ENCODE assay signal across 10 cellular contexts in the genomic region with DNA sequence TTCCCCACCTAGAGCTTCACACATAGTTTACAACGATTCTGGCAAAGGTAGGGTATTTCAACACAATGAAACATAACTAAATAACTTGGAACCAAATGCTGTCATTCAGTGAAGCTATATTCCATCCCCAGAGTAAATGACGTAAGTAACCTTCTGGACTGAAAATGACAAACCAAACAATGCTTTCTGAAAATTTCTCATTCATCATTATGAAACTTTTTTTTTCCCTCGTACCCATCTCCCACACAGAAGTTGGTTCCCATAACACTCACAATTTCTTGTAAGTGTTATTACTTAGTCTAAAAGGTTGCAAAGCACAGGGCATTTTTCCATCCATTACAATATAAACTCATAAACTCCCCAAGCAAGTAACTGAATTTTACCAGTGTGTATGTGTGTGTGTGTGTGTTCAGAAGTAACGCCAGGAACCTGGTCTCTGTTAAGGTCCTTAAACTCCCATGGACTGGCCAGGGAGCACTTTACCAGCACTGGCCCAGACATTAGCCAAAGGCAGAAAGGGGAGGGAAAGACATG. TPM values are rescaled to one million over a fixed set of nuclear protein-coding genes. Genes with fewer than 3 reads are reported as not detected.
DNase-seq lines count a peak whose midpoint lies in the region; ATAC-seq, FAIRE-seq and TF ChIP-seq lines count a peak whose summit lies in the region.
"Had no signal": no experiment of that assay in that cellular context is flagged by ENCODE, and none has a peak within 500 bp of the region (broad histone marks: within the 10 kb centered on the region; RNA-seq: fewer than 3 reads in every experiment).

No MANE protein-coding gene starts in this region.

- no peak for TF ChIP-seq POLR2A in A549 (IDR thresholded peaks at IDR 0.05; ENCODE audit: low read length)

- peak overlapping the region; percentile 24; the same call in 1 of the 3 replicates for H3K4me2 ChIP-seq in A549

- TF ChIP-seq CTCF in A549 (IDR thresholded peaks at IDR 0.05) (no peak), choroid plexus epithelial cell (conservative IDR thresholded peaks at IDR 0.05; ENCODE audit: low read depth, low read length) (no peak)

- no peak for TF ChIP-seq EP300 in A549 (IDR thresholded peaks at IDR 0.05)

- WGBS in A549 (ENCODE audit: missing lambda C conversion rate) = 71% methylated on average over 4 of the region's 4 CpGs

- DNase-seq in A549 (ENCODE audit: low read depth in 1 of 2, low spot score in 1 of 2) = no peak
- DNase-seq in choroid plexus epithelial cell (ENCODE audit: low read depth) = peak; percentile 58
- DNase-seq in NCI-H1436 treated with DMSO at 0.1 percent for 48 hours (lab: John Stamatoyannopoulos, UW) = no peak
- no peak for DNase-seq in caudate nucleus (lab: John Stamatoyannopoulos, UW)
- DNase-seq in stimulated activated CD4-positive, alpha-beta T cell treated with anti-CD3 and anti-CD28 coated beads, Interleukin-4, amount 100 ng/mL, for 4 hours = no peak
- DNase-seq: T1000 had no signal

- H3K27ac ChIP-seq in A549 = peak overlapping the region; percentile 38 to 65; a peak in 5 of 6 replicates
- H3K27ac ChIP-seq in caudate nucleus (ENCODE audit: low read depth, low read length) = no peak overlapping the region
- H3K27ac ChIP-seq: body of pancreas had no signal

- POLR2A ChIA-PET in A549 (lab: Yijun Ruan, JAX) = no interaction called here

- no peak for TF ChIP-seq RAD21 in A549 (conservative IDR thresholded peaks at IDR 0.05 in 1 of 2, IDR thresholded peaks at IDR 0.05 in 1 of 2)

- no peaks in the 10 kb centered on the region for H3K9me3 ChIP-seq in A549
- H3K9me3 ChIP-seq: body of pancreas had no signal

- CTCF ChIA-PET in A549 (lab: Yijun Ruan, JAX) = no interaction called here

- FAIRE-seq in A549 (lab: Jason Lieb, UNC) = no peak

- H3K4me3 ChIP-seq in A549 = no peak overlapping the region
- H3K4me3 ChIP-seq in choroid plexus epithelial cell (ENCODE audit: low read depth, low read length) = no peak overlapping the region
- H3K4me3 ChIP-seq: body of pancreas had no signal

- no peak for ATAC-seq in A549
- ATAC-seq in GM18907 (IDR thresholded peaks at IDR 0.05; ENCODE audit: unreplicated experiment) = peak; percentile 46
- peak; percentile 41 for ATAC-seq in HG03103 (IDR thresholded peaks at IDR 0.05; ENCODE audit: low read depth, unreplicated experiment)
- ATAC-seq in GM18519 (IDR thresholded peaks at IDR 0.05; ENCODE audit: low FRiP score, unreplicated experiment) = no peak
- ATAC-seq: body of pancreas had no signal

- H3K4me1 ChIP-seq in A549 = peaks cover 57% of the 10 kb centered on the region

TF ChIP-seq in A549, 52 proteins besides CTCF, POLR2A, EP300 and RAD21:
- no peak for TF ChIP-seq HDAC2 (IDR thresholded peaks at IDR 0.05)
- TF ChIP-seq CEBPB (IDR thresholded peaks at IDR 0.05) = 0 out of 4 replicates have a peak, but pooled peaks of 1 of the 2 experiments have one; percentile 8
- TF ChIP-seq ZNF302 (CRISPR knock-in tag; IDR thresholded peaks at IDR 0.05) = no peak

RNA-seq across cellular contexts. Expression of a gene that starts 41.6 kb away (rescaled TPM):
- polyA plus RNA-seq in A549 (2011; rRNA removed) (16.2 and 17.1 TPM in 2 replicates), A549 (2017; fragmentation: RNase III; extraction: RNeasy Plus Mini Kit Qiagen cat#74134 plus additional on column Dnase treatment) (4.8 to 7.4 TPM (median 6.8 TPM) in 3 replicates)
- polyA plus RNA-seq in A549 (2012; cell fraction: cytosol; rRNA removed) = 2.5 and 2.7 TPM in 2 replicates
- 3.6 and 5.1 TPM in 2 replicates for polyA plus RNA-seq in A549 (2012; cell fraction: nucleus; rRNA removed)
- 16.5 and 17.9 TPM in 2 replicates for polyA minus RNA-seq in A549 (2011; rRNA and poly(A)+ RNA removed)

Comparison
In these comparisons a context has a peak if more than half of its experiments do, and no peak if none do; other contexts are left out.
1. ATAC-seq: peak in GM18907 (single experiment) and HG03103 (single experiment); none in A549 (0 of 2) and GM18519 (single experiment).